In the genomic region with DNA sequence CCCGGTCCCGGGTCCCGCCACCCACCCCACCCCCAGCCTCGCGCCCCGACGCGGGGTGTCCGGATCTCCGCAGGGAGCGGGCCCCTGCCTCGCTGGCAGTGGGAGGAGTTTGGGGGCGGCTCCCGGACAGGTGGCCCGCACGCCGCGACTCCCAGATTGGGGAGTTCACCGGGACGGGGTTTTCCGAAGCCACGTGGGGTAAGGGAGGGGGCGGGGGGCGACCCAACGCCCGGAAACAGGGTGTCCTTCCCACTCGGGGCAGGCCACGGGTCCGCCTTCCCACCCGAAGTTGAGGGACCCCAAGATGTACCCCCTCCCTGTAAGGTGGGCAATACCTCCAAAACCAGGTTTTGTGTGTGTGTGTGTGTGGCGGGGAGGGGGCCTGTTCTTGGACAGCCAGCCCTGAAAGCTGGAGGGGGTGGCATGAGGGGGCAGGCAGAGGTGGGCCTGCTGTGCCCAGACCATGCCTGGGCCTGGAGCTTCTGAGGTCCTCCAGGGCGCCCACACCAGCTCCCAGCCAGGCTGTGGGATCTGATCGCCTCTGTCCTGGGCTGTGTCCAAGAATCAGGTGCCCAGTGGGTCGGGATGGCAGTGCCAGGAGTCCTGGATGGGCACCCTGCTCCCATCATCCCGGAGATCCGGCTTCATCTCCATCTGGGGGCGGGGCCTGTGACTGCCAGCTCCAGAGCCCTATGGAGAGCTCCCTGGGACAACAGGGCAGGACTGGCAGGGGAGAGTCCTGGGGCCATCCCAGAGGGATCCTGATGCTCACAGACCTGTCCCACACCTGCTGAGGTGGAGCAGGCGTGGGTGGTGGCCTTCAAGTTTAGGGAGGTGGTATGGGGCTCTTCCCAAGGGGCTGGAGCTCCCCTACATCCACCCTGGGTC, we compare ENCODE assay signal across 8 cellular contexts. TPM values are rescaled to one million over a fixed set of nuclear protein-coding genes. Genes with fewer than 3 reads are reported as not detected.
DNase-seq lines count a peak whose midpoint lies in the region; ATAC-seq and TF ChIP-seq lines count a peak whose summit lies in the region.

No MANE protein-coding gene starts in this region.

- H3K4me1 ChIP-seq in esophagus squamous epithelium (peaks cover 31 to 63% (median 49%) of the 10 kb centered on the region in 3 donors), testis (peaks cover 32% of the 10 kb centered on the region)

- peak; percentile 58 to 59 for ATAC-seq in activated T-cell treated with anti-CD3 and anti-CD28 coated beads, Interleukin-2, amount 50 U/mL, for 4 hours
- ATAC-seq in natural killer cell (peak; percentile 25 to 43 (median 34)), HG03342 (IDR thresholded peaks at IDR 0.05; ENCODE audit: unreplicated experiment) (no peak)

- DNase-seq in Daoy (ENCODE audit: low read depth) (peak; percentile 73), HCEC 1CT (peak; percentile 38), NCI-H510A (lab: John Stamatoyannopoulos, UW) (peak; percentile 65), esophagus squamous epithelium (lab: John Stamatoyannopoulos, UW) (no peak), natural killer cell (no peak), testis (peak; percentile 82)
- peak; percentile 61 for DNase-seq in activated T-cell treated with anti-CD3 and anti-CD28 coated beads, Interleukin-2, amount 50 U/mL, for 4 hours

- no peaks in the 10 kb centered on the region for H3K27me3 Mint-ChIP-seq in activated T-cell treated with anti-CD3 and anti-CD28 coated beads, Interleukin-2, amount 50 U/mL, for 4 hours (ENCODE audit: low read depth)
- H3K27me3 Mint-ChIP-seq in natural killer cell (ENCODE audit: low read depth in 2 of 2): no peaks in the 10 kb centered on the region

- H3K4me3 ChIP-seq in esophagus squamous epithelium (peak overlapping the region; percentile 88 to 99 (median 94)), testis (peak overlapping the region; percentile 74 to 77)

- H3K27ac ChIP-seq in esophagus squamous epithelium (peak overlapping the region; percentile 88 to 98 (median 95)), testis (peak overlapping the region; percentile 77 to 84)

- no peaks in the 10 kb centered on the region for H3K9me3 ChIP-seq in esophagus squamous epithelium
- H3K9me3 ChIP-seq in testis: no peaks in the 10 kb centered on the region

- peaks cover 14% of the 10 kb centered on the region for H3K36me3 Mint-ChIP-seq in activated T-cell treated with anti-CD3 and anti-CD28 coated beads, Interleukin-2, amount 50 U/mL, for 4 hours (ENCODE audit: insufficient read depth)
- H3K36me3 Mint-ChIP-seq in natural killer cell: no peaks in the 10 kb centered on the region

- H3K27me3 ChIP-seq in esophagus squamous epithelium (no peaks in the 10 kb centered on the region), testis (no peaks in the 10 kb centered on the region)

- TF ChIP-seq POLR2A in esophagus squamous epithelium (IDR thresholded peaks at IDR 0.05) (no peak), testis (IDR thresholded peaks at IDR 0.05) (no peak)

- no peak for TF ChIP-seq CTCF in esophagus squamous epithelium (IDR thresholded peaks at IDR 0.05)
- no peak for TF ChIP-seq CTCF in natural killer cell (IDR thresholded peaks at IDR 0.05)
- TF ChIP-seq CTCF in testis (IDR thresholded peaks at IDR 0.05): no peak

- H3K4me1 Mint-ChIP-seq in activated T-cell treated with anti-CD3 and anti-CD28 coated beads, Interleukin-2, amount 50 U/mL, for 4 hours (ENCODE audit: low read depth): peaks cover 42% of the 10 kb centered on the region
- H3K4me1 Mint-ChIP-seq in natural killer cell: peaks cover 20 to 33% of the 10 kb centered on the region in 2 donors

- WGBS in esophagus squamous epithelium, 2 donors: 40% methylated on average over 2 of the region's 38 CpGs; no CpG with 5 or more reads in 1 of the 2 donors
- WGBS in testis, 2 donors: 10 to 60% methylated on average over 1 to 28 of the region's 38 CpGs

- H3K4me3 Mint-ChIP-seq in activated T-cell treated with anti-CD3 and anti-CD28 coated beads, Interleukin-2, amount 50 U/mL, for 4 hours: peak overlapping the region; percentile 78
- peak overlapping the region; percentile 42 for H3K4me3 Mint-ChIP-seq in natural killer cell

- intact Hi-C loops in esophagus squamous epithelium (cut with DNase I) (no loop called here), natural killer cell (cut with micrococcal nuclease) (no loop called here), testis (cut with DNase I; ENCODE audit: low total_unique reads) (no loop called here)

- H3K36me3 ChIP-seq in esophagus squamous epithelium (peaks cover 0 to 33% (median 8%) of the 10 kb centered on the region in 3 donors), testis (ENCODE audit: low read depth, missing control alignments) (no peaks in the 10 kb centered on the region)

- peak overlapping the region in 1 of 2 donors; percentile 58 for H3K27ac Mint-ChIP-seq in natural killer cell

- no peaks in the 10 kb centered on the region for H3K9me3 Mint-ChIP-seq in activated T-cell treated with anti-CD3 and anti-CD28 coated beads, Interleukin-2, amount 50 U/mL, for 4 hours
- H3K9me3 Mint-ChIP-seq in natural killer cell: no peaks in the 10 kb centered on the region

RNA-seq across cellular contexts. Expression of gene SYNGR2, which starts 0.8 kb away (rescaled TPM):
- 14.8 and 19.4 TPM in 2 replicates for total RNA-seq in Daoy (2014; rRNA removed; shearing (Covaris generic))
- 100 to 1,000 TPM; 192 to 224 (median 196) TPM for total RNA-seq in activated T-cell treated with anti-CD3 and anti-CD28 coated beads, Interleukin-2, amount 50 U/mL, for 4 hours
- total RNA-seq in esophagus squamous epithelium (10 to 100 TPM; 41.2 to 93.9 (median 75.7) TPM), natural killer cell (10 to 100 TPM; 41.2 to 62.1 (median 43.5) TPM), testis (10 to 100 TPM; 68.7 to 70.6 TPM)
- polyA plus RNA-seq in testis (ENCODE audit: insufficient read depth, low read depth, low replicate concordance): 63.7 TPM

RNA-seq across cellular contexts. Expression of gene TK1, which starts 17.7 kb away (rescaled TPM):
- 111 and 130 TPM in 2 replicates for total RNA-seq in Daoy (2014; rRNA removed; shearing (Covaris generic))
- 10 to 100 TPM; 23.0 to 30.3 (median 26.8) TPM for total RNA-seq in activated T-cell treated with anti-CD3 and anti-CD28 coated beads, Interleukin-2, amount 50 U/mL, for 4 hours
- total RNA-seq in esophagus squamous epithelium (10 to 100 TPM; 11.3 to 57.7 (median 34.3) TPM), natural killer cell (1 to 10 TPM; 2.1 to 5.1 (median 3.9) TPM), testis (1 to 10 TPM; 3.9 to 4.8 TPM)
- polyA plus RNA-seq in testis (ENCODE audit: insufficient read depth, low read depth, low replicate concordance): 5.7 TPM

RNA-seq across cellular contexts. Expression of gene AFMID, which starts 18.0 kb away (rescaled TPM):
- 12.1 and 14.8 TPM in 2 replicates for total RNA-seq in Daoy (2014; rRNA removed; shearing (Covaris generic))
- 10 to 100 TPM; 15.8 to 16.9 (median 16.1) TPM for total RNA-seq in activated T-cell treated with anti-CD3 and anti-CD28 coated beads, Interleukin-2, amount 50 U/mL, for 4 hours
- 10 to 100 TPM; 16.5 to 44.3 (median 30.3) TPM for total RNA-seq in esophagus squamous epithelium
- total RNA-seq in natural killer cell: 1 to 10 TPM; 2.2 to 4.1 (median 2.3) TPM
- total RNA-seq in testis: 10 to 100 TPM; 59.4 to 82.2 TPM
- 36.1 TPM for polyA plus RNA-seq in testis (ENCODE audit: insufficient read depth, low read depth, low replicate concordance)

RNA-seq across cellular contexts. Expression of gene C17orf99, which starts 23.0 kb away (rescaled TPM):
- not detected in 2 replicates for total RNA-seq in Daoy (2014; rRNA removed; shearing (Covaris generic))
- not detected for total RNA-seq in activated T-cell treated with anti-CD3 and anti-CD28 coated beads, Interleukin-2, amount 50 U/mL, for 4 hours
- total RNA-seq in esophagus squamous epithelium: under 1 TPM in 2 of 4 donors, not detected in 2; 0.19 to 0.21 TPM
- total RNA-seq in natural killer cell: not detected
- 1 to 10 TPM; 1.1 to 1.3 TPM for total RNA-seq in testis
- not detected for polyA plus RNA-seq in testis (ENCODE audit: insufficient read depth, low read depth, low replicate concordance)

RNA-seq across cellular contexts. Expression of gene TMC8, which starts 38.6 kb away (rescaled TPM):
- total RNA-seq in Daoy (2014; rRNA removed; shearing (Covaris generic)): not detected in 2 replicates
- total RNA-seq in activated T-cell treated with anti-CD3 and anti-CD28 coated beads, Interleukin-2, amount 50 U/mL, for 4 hours: 10 to 100 TPM; 46.9 to 69.4 (median 61.7) TPM
- total RNA-seq in esophagus squamous epithelium (1 to 10 TPM in 3 of 4 donors, under 1 TPM in 1; 1.00 to 5.7 (median 1.5) TPM), natural killer cell (100 to 1,000 TPM; 401 to 551 (median 435) TPM), testis (1 to 10 TPM; 3.5 to 9.3 TPM)
- polyA plus RNA-seq in testis (ENCODE audit: insufficient read depth, low read depth, low replicate concordance): 5.6 TPM

Comparison
In these comparisons a context has a peak if more than half of its experiments do, and no peak if none do; other contexts are left out.
1. DNase-seq: peak in Daoy (single experiment), HCEC 1CT (single experiment), NCI-H510A (single experiment), activated T-cell treated with anti-CD3 and anti-CD28 coated beads, Interleukin-2, amount 50 U/mL, for 4 hours (single experiment) and testis (single experiment); none in esophagus squamous epithelium (single experiment) and natural killer cell (single experiment).